26 cellular contexts compared by ENCODE assay signal in the genomic region with DNA sequence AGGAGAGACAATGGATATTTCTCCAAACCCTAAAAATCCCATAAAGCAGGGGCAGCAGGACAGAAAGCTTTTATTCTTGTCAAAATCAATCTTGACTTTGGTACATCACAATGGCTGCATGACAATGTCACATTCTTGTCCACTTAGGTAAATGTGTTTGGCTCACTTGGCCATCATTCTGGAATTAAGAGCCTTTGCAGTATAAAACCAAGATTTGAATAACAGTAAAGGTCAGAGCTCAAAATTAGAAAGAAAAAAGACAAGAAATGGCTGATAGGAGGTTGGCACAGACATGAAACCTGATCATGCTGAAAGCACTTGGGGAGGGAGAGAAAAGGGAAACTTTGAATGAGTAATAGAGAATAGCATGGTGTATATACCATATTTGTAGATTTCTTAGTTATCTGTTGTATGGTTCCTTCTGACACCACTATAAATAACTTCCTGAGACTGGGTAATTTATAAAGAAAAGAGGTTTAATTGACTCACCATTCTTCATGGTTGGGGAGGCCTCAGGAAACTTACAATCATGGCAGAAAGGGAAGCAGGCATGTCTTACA.
DNase-seq lines count a peak whose midpoint lies in the region; ATAC-seq and TF ChIP-seq lines count a peak whose summit lies in the region.
"Had no signal": no experiment of that assay in that cellular context is flagged by ENCODE, and none has a peak within 500 bp of the region (broad histone marks: within the 10 kb centered on the region; RNA-seq: fewer than 3 reads in every experiment).

No MANE protein-coding gene starts in this region.

- H3K9me3 ChIP-seq in left ventricle myocardium inferior (replicated peaks) (no peaks in the 10 kb centered on the region), heart right ventricle (no peaks in the 10 kb centered on the region)
- H3K9me3 ChIP-seq: A549, adrenal gland, suprapubic skin had no signal

- no peak for TF ChIP-seq POLR2A in erythroblast (IDR thresholded peaks at IDR 0.05; ENCODE audit: low read length)

- ATAC-seq in activated naive CD4-positive, alpha-beta T cell treated with anti-CD3 and anti-CD28 coated beads, Interleukin-2, amount 50 U/mL, for 72 hours, result peak; percentile 51 to 80
- ATAC-seq in HG03432 (IDR thresholded peaks at IDR 0.05; ENCODE audit: unreplicated experiment) (peak; percentile 54), HG03097 (IDR thresholded peaks at IDR 0.05; ENCODE audit: low FRiP score, unreplicated experiment) (no peak), heart right ventricle (no peak)
- ATAC-seq: A549; esophagus mucosa; foreskin keratinocyte; left ventricle myocardium superior; naive thymus-derived CD8-positive, alpha-beta T cell had no signal

- H3K4me3 ChIP-seq in left ventricle myocardium inferior, result no peak overlapping the region
- no peak overlapping the region for H3K4me3 ChIP-seq in heart right ventricle
- H3K4me3 ChIP-seq: A549, adrenal gland, suprapubic skin had no signal

- H3K27me3 Mint-ChIP-seq in activated naive CD4-positive, alpha-beta T cell treated with anti-CD3 and anti-CD28 coated beads, Interleukin-2, amount 10 ng/mL, durations not matched to agents 7 days and 5 days, result no peaks in the 10 kb centered on the region
- H3K27me3 Mint-ChIP-seq: CD8-positive, alpha-beta memory T cell had no signal

- intact Hi-C loops in left ventricle myocardium inferior (cut with micrococcal nuclease) (no loop called here), heart right ventricle (cut with DNase I) (loop anchor here in 6 of 10 donors (5.0 to 10.0 kb wide), 10 partner anchors 117 to 1770 kb away; no protein-coding TSS in a partner anchor)

- H3K36me3 Mint-ChIP-seq in activated naive CD4-positive, alpha-beta T cell treated with anti-CD3 and anti-CD28 coated beads, Interleukin-2, amount 50 U/mL, for 72 hours, result no peaks in the 10 kb centered on the region
- H3K36me3 Mint-ChIP-seq in activated naive CD4-positive, alpha-beta T cell treated with anti-CD3 and anti-CD28 coated beads, Interleukin-2, amount 10 ng/mL, durations not matched to agents 7 days and 5 days, result no peaks in the 10 kb centered on the region
- H3K36me3 Mint-ChIP-seq: CD8-positive, alpha-beta memory T cell; immature natural killer cell; naive thymus-derived CD8-positive, alpha-beta T cell had no signal

- H3K27ac ChIP-seq in left ventricle myocardium inferior (replicated peaks) (no peak overlapping the region), heart right ventricle (no peak overlapping the region)
- H3K27ac ChIP-seq: A549, adrenal gland, foreskin keratinocyte, suprapubic skin had no signal

- no peak for TF ChIP-seq CTCF in left ventricle myocardium inferior (IDR thresholded peaks at IDR 0.05; ENCODE audit: borderline replicate concordance)
- no peak for TF ChIP-seq CTCF in heart right ventricle (IDR thresholded peaks at IDR 0.05)

- H3K4me3 Mint-ChIP-seq in activated naive CD4-positive, alpha-beta T cell treated with anti-CD3 and anti-CD28 coated beads, Interleukin-2, amount 10 ng/mL, durations not matched to agents 7 days and 5 days, result no peak overlapping the region
- H3K4me3 Mint-ChIP-seq: CD8-positive, alpha-beta memory T cell; HFFc6; immature natural killer cell; naive thymus-derived CD8-positive, alpha-beta T cell; T-helper 1 cell treated with Interleukin-12 subunit alpha and Interleukin-12 subunit beta and Interleukin-4 antibody, amounts not matched to agents 30 μg/mL and 1 μg/mL, for 36 hours had no signal

- no peaks in the 10 kb centered on the region for H3K9me3 Mint-ChIP-seq in activated naive CD4-positive, alpha-beta T cell treated with anti-CD3 and anti-CD28 coated beads, Interleukin-2, amount 50 U/mL, for 72 hours
- H3K9me3 Mint-ChIP-seq in activated naive CD4-positive, alpha-beta T cell treated with anti-CD3 and anti-CD28 coated beads, Interleukin-2, amount 10 ng/mL, durations not matched to agents 7 days and 5 days, result no peaks in the 10 kb centered on the region
- H3K9me3 Mint-ChIP-seq: CD8-positive, alpha-beta memory T cell; HFFc6; immature natural killer cell; T-helper 1 cell treated with Interleukin-12 subunit alpha and Interleukin-12 subunit beta and Interleukin-4 antibody, amounts not matched to agents 30 μg/mL and 1 μg/mL, for 36 hours had no signal

- H3K27me3 ChIP-seq in left ventricle myocardium inferior (ENCODE audit: low read depth) (no peaks in the 10 kb centered on the region), heart right ventricle (no peaks in the 10 kb centered on the region)
- H3K27me3 ChIP-seq: foreskin keratinocyte, suprapubic skin had no signal

- H3K27ac Mint-ChIP-seq in activated naive CD4-positive, alpha-beta T cell treated with anti-CD3 and anti-CD28 coated beads, Interleukin-2, amount 50 U/mL, for 72 hours, result no peak overlapping the region
- H3K27ac Mint-ChIP-seq in activated naive CD4-positive, alpha-beta T cell treated with anti-CD3 and anti-CD28 coated beads, Interleukin-2, amount 10 ng/mL, durations not matched to agents 7 days and 5 days, result no peak overlapping the region
- H3K27ac Mint-ChIP-seq: CD8-positive, alpha-beta memory T cell; HFFc6; immature natural killer cell; naive thymus-derived CD8-positive, alpha-beta T cell; T-helper 1 cell treated with Interleukin-12 subunit alpha and Interleukin-12 subunit beta and Interleukin-4 antibody, amounts not matched to agents 30 μg/mL and 1 μg/mL, for 36 hours had no signal

- CTCF ChIA-PET in activated naive CD4-positive, alpha-beta T cell treated with anti-CD3 and anti-CD28 coated beads, Interleukin-2, amount 10 ng/mL, durations not matched to agents 7 days and 5 days (lab: Charles Lee), result no interaction called here

- no peaks in the 10 kb centered on the region for H3K4me1 Mint-ChIP-seq in activated naive CD4-positive, alpha-beta T cell treated with anti-CD3 and anti-CD28 coated beads, Interleukin-2, amount 10 ng/mL, durations not matched to agents 7 days and 5 days
- H3K4me1 Mint-ChIP-seq: immature natural killer cell; naive thymus-derived CD8-positive, alpha-beta T cell had no signal

- DNase-seq in activated naive CD4-positive, alpha-beta T cell treated with anti-CD3 and anti-CD28 coated beads, Interleukin-2, amount 50 U/mL, for 72 hours (ENCODE audit: low spot score in 2 of 2), result no peak
- DNase-seq in activated naive CD4-positive, alpha-beta T cell treated with anti-CD3 and anti-CD28 coated beads, Interleukin-2, amount 10 ng/mL, durations not matched to agents 7 days and 5 days, result no peak
- DNase-seq in astrocyte of the hippocampus (ENCODE audit: low read depth, low spot score) (peak; percentile 13), left ventricle myocardium inferior (no peak), heart right ventricle (no peak), erythroblast (lab: John Stamatoyannopoulos, UW) (no peak)
- DNase-seq: activated CD8-positive, alpha-beta memory T cell treated with anti-CD3 and anti-CD28 coated beads, Interleukin-2, amount 50 U/mL, for 4 hours; activated gamma-delta T cell; adrenal gland; CD8-positive, alpha-beta memory T cell; effector memory CD4-positive, alpha-beta T cell; foreskin keratinocyte; HFFc6; immature natural killer cell; left ventricle myocardium superior; midbrain; naive thymus-derived CD8-positive, alpha-beta T cell; NCI-H1694; NCI-H510A treated with DMSO at 0.1 percent for 48 hours; stimulated activated CD8-positive, alpha-beta memory T cell treated with anti-CD3 and anti-CD28 coated beads, Interleukin-4, amount 100 ng/mL, for 48 hours had no signal

- no peaks in the 10 kb centered on the region for H3K4me1 ChIP-seq in left ventricle myocardium inferior
- H3K4me1 ChIP-seq in heart right ventricle, result peaks cover 0 to 4% (median 0%) of the 10 kb centered on the region in 9 donors
- H3K4me1 ChIP-seq: A549, adrenal gland, foreskin keratinocyte, suprapubic skin had no signal

- H3K36me3 ChIP-seq in left ventricle myocardium inferior (no peaks in the 10 kb centered on the region), heart right ventricle (no peaks in the 10 kb centered on the region)
- H3K36me3 ChIP-seq: adrenal gland, suprapubic skin had no signal

Comparison
In these comparisons a context has a peak if more than half of its experiments do, and no peak if none do; other contexts are left out.
1. ATAC-seq: peak in activated naive CD4-positive, alpha-beta T cell treated with anti-CD3 and anti-CD28 coated beads, Interleukin-2, amount 50 U/mL, for 72 hours (2 of 2) and HG03432 (single experiment); none in HG03097 (single experiment) and heart right ventricle (0 of 8).